ENCODE assay signal across 8 cellular contexts in genomic region chr1:161725258-161725887, GRCh38. TPM values are rescaled to one million over a fixed set of nuclear protein-coding genes. Genes with fewer than 3 reads are reported as not detected.
DNase-seq lines count a peak whose midpoint lies in the region; ATAC-seq, FAIRE-seq and TF ChIP-seq lines count a peak whose summit lies in the region.
"Not testable (repeated sequence)": the region's sequence is repeated elsewhere in the genome, so short reads cannot be mapped to it uniquely, and the experiment has no call there.

No MANE protein-coding gene starts in this region.

- H3K9ac ChIP-seq in K562 (ENCODE audit: insufficient read depth in 1 of 2, low read depth in 2 of 2, low read length in 2 of 2): peak overlapping the region; percentile 85 to 99
- H3K9ac ChIP-seq in parathyroid adenoma: not testable (repeated sequence)

- H3K4me3 Mint-ChIP-seq in Calu3 (ENCODE audit: low read depth, unreplicated experiment): peak overlapping the region; percentile 80

- FAIRE-seq in K562 (lab: Jason Lieb, UNC): not testable (repeated sequence)

- POLR2A ChIA-PET in K562 (lab: Yijun Ruan, JAX): interaction anchor here (0.6 to 2.6 kb wide), 4 partner anchors 10 to 31 kb away, joined by 3 to 19 read pairs (median 12); no protein-coding TSS in a partner anchor

- peaks cover 99% of the 10 kb centered on the region for H3K27me3 ChIP-seq in WERI-Rb-1 (ENCODE audit: insufficient read depth, low read depth, severe bottlenecking)
- H3K27me3 ChIP-seq in K562 (ENCODE audit: control insufficient read depth in 2 of 2, insufficient read depth in 2 of 2, low read length in 2 of 2); right lobe of liver; parathyroid adenoma (ENCODE audit: control insufficient read depth, insufficient read depth, low read length); tibial nerve: not testable (repeated sequence)

- peak overlapping the region; percentile 91 for H3K4me2 ChIP-seq in K562 (ENCODE audit: insufficient read depth, low read length)
- peak overlapping the region; percentile 89 for H3K4me2 ChIP-seq in parathyroid adenoma (ENCODE audit: low read length)

- not testable (repeated sequence) for H3K27ac ChIP-seq in WERI-Rb-1
- peak overlapping the region; percentile 94 for H3K27ac ChIP-seq in K562 (ENCODE audit: extremely low read depth, low read depth, low read length)
- H3K27ac ChIP-seq in right lobe of liver: peak overlapping the region; percentile 55 to 79 (median 66)
- peak overlapping the region; percentile 79 for H3K27ac ChIP-seq in parathyroid adenoma
- peak overlapping the region; percentile 73 to 92 (median 83) for H3K27ac ChIP-seq in tibial nerve

- in situ Hi-C loops in K562 (cut with MboI): not testable (repeated sequence)

- intact Hi-C loops in Calu3 (cut with micrococcal nuclease; ENCODE audit: unreplicated experiment): loop anchor here (1.0 kb wide), 1 partner anchor 12 kb away; no protein-coding TSS in a partner anchor
- intact Hi-C loops in K562 (cut with micrococcal nuclease); right lobe of liver (cut with DNase I): not testable (repeated sequence)

- TF ChIP-seq CTCF in Calu3 (IDR thresholded peaks at IDR 0.05; ENCODE audit: unreplicated experiment); K562 (IDR thresholded peaks at IDR 0.05 in 2 of 3, conservative IDR thresholded peaks at IDR 0.05 in 1 of 3; ENCODE audit: insufficient read depth in 2 of 3, low read depth in 1 of 3, low read length in 3 of 3); fibroblast of mammary gland (conservative IDR thresholded peaks at IDR 0.05; ENCODE audit: control insufficient read depth, insufficient read depth, low read depth, low read length); right lobe of liver (IDR thresholded peaks at IDR 0.05); parathyroid adenoma (IDR thresholded peaks at IDR 0.05); tibial nerve (IDR thresholded peaks at IDR 0.05): not testable (repeated sequence)
- TF ChIP-seq CTCF in WERI-Rb-1 (IDR thresholded peaks at IDR 0.05; ENCODE audit: low read depth, low read length): 0 out of 2 replicates have a peak, but pooled peaks have one; percentile 13

- H3K4me1 Mint-ChIP-seq in Calu3 (ENCODE audit: low read depth, unreplicated experiment): peaks cover 59% of the 10 kb centered on the region

- H3K4me3 ChIP-seq in WERI-Rb-1 (ENCODE audit: low read depth, low read length): peak overlapping the region; percentile 54
- H3K4me3 ChIP-seq in K562: peak overlapping the region; percentile 74; the same call in 1 of the 2 replicates
- H3K4me3 ChIP-seq in fibroblast of mammary gland (ENCODE audit: control insufficient read depth, low read depth, low read length): peak overlapping the region; percentile 72
- H3K4me3 ChIP-seq in right lobe of liver: peak overlapping the region; percentile 48 to 79 (median 63)
- peak overlapping the region; percentile 76 for H3K4me3 ChIP-seq in parathyroid adenoma (ENCODE audit: low read depth, low read length)
- peak overlapping the region; percentile 74 to 94 (median 84) for H3K4me3 ChIP-seq in tibial nerve

- H3K27me3 Mint-ChIP-seq in Calu3 (ENCODE audit: unreplicated experiment): not testable (repeated sequence)

- peak overlapping the region; percentile 21 for H3K27ac Mint-ChIP-seq in Calu3 (ENCODE audit: unreplicated experiment)

- H3K36me3 ChIP-seq in WERI-Rb-1; K562 (ENCODE audit: control insufficient read depth, insufficient read depth, low read length); right lobe of liver; parathyroid adenoma (ENCODE audit: control insufficient read depth, insufficient read depth, low read length); tibial nerve: not testable (repeated sequence)

- H3K4me1 ChIP-seq in K562 (replicated peaks in 1 of 2; ENCODE audit: control insufficient read depth in 2 of 2, insufficient read depth in 2 of 2, low read length in 2 of 2) (peaks cover 43 to 55% of the 10 kb centered on the region in 2 experiments), right lobe of liver (peaks cover 0 to 13% (median 0%) of the 10 kb centered on the region in 4 donors), tibial nerve (peaks cover 0 to 10% (median 4%) of the 10 kb centered on the region in 4 donors)
- not testable (repeated sequence) for H3K4me1 ChIP-seq in parathyroid adenoma

- not testable (repeated sequence) for DNase-seq in Calu3; WERI-Rb-1; K562 (ENCODE audit: extremely low read depth in 1 of 4, low spot score in 3 of 4); fibroblast of mammary gland (ENCODE audit: low read depth); right lobe of liver; tibial nerve (ENCODE audit: low spot score in 2 of 2)
- DNase-seq in HuH-7 (ENCODE audit: low spot score): peak; percentile 26

- H4K20me1 ChIP-seq in K562 (replicated peaks; ENCODE audit: control insufficient read depth, insufficient read depth, low read length): not testable (repeated sequence)

- not testable (repeated sequence) for H2AFZ ChIP-seq in K562 (ENCODE audit: low read depth, low read length)
- H2AFZ ChIP-seq in parathyroid adenoma: peak overlapping the region; percentile 89

- not testable (repeated sequence) for TF ChIP-seq RAD21 in K562 (CRISPR knock-in tag; conservative IDR thresholded peaks at IDR 0.05 in 1 of 2, IDR thresholded peaks at IDR 0.05 in 1 of 2)

- peaks cover 24% of the 10 kb centered on the region for H3K79me2 ChIP-seq in K562 (ENCODE audit: control insufficient read depth, insufficient read depth, low read length)
- not testable (repeated sequence) for H3K79me2 ChIP-seq in parathyroid adenoma

- H3K9me3 Mint-ChIP-seq in Calu3 (ENCODE audit: low read depth, unreplicated experiment): not testable (repeated sequence)

- BruUV-seq in Calu3 (replicated peaks; lab: Mats Ljungman, UMichigan); K562 (replicated peaks; lab: Mats Ljungman, UMichigan): not testable (repeated sequence)

- not testable (repeated sequence) for TF ChIP-seq POLR2A in K562 (conservative IDR thresholded peaks at IDR 0.05); right lobe of liver (IDR thresholded peaks at IDR 0.05); tibial nerve (IDR thresholded peaks at IDR 0.05)

- H3K9me1 ChIP-seq in K562 (ENCODE audit: control insufficient read depth, insufficient read depth, low read length): not testable (repeated sequence)

- CTCF ChIA-PET in Calu3 (lab: Charles Lee): interaction anchor here (0.5 to 1.7 kb wide), 4 partner anchors 11 to 80 kb away, joined by 3 to 8 read pairs (median 4); no protein-coding TSS in a partner anchor
- CTCF ChIA-PET in K562 (lab: Yijun Ruan, JAX; ENCODE audit: low intra/inter-chr PET ratio): not testable (repeated sequence)

- TF ChIP-seq EP300 in K562 (IDR thresholded peaks at IDR 0.05; ENCODE audit: low read length); tibial nerve (IDR thresholded peaks at IDR 0.05): not testable (repeated sequence)

- WGBS in K562 (ENCODE audit: insufficient coverage, low coverage, missing lambda C conversion rate): 85% methylated on average over 17 of the region's 20 CpGs
- WGBS in right lobe of liver (ENCODE audit: insufficient coverage, low coverage, low lambda C conversion rate, missing lambda C conversion rate): 60% methylated on average over 9 of the region's 20 CpGs
- WGBS in tibial nerve, 2 donors: 49 to 56% methylated on average over 19 to 20 of the region's 20 CpGs

- H3K9me3 ChIP-seq in WERI-Rb-1 (ENCODE audit: severe bottlenecking); K562 (replicated peaks; ENCODE audit: control insufficient read depth, insufficient read depth, low read depth, low read length); right lobe of liver; parathyroid adenoma (ENCODE audit: control insufficient read depth, low read length); tibial nerve: not testable (repeated sequence)

- H3K36me3 Mint-ChIP-seq in Calu3 (ENCODE audit: insufficient read depth, unreplicated experiment): peaks cover 33% of the 10 kb centered on the region

- ATAC-seq in K562, right lobe of liver: not testable (repeated sequence)

RNA-seq across cellular contexts. Expression of gene FCRLB, which starts 4.0 kb away (rescaled TPM):
- 1.8 and 1.9 TPM in 2 replicates for total RNA-seq in Calu3 (2022)
- 1.5 and 4.0 TPM in 2 replicates for total RNA-seq in K562 (2011; cell fraction: chromatin; rRNA removed; ENCODE audit: low replicate concordance)
- 3.3 and 4.5 TPM in 2 replicates for total RNA-seq in K562 (2011; cell fraction: nucleolus; rRNA removed)
- total RNA-seq in K562 (2011; cell fraction: nucleoplasm; rRNA removed): 2.9 and 5.1 TPM in 2 replicates
- total RNA-seq in K562 (2014; rRNA removed): 2.8 and 5.1 TPM in 2 replicates
- total RNA-seq in K562 (2014; rRNA removed; fragmentation: Illumina TruSeq; extraction: Trizol): 1.2 and 1.4 TPM in 2 replicates
- total RNA-seq in K562 (2015; rRNA removed; fragmentation: Illumina TruSeq; extraction: Trizol): 2.3 and 2.5 TPM in 2 replicates
- 2.4 and 3.1 TPM in 2 replicates for total RNA-seq in K562 (2021)
- 1.2 and 1.3 TPM in 2 replicates for polyA plus RNA-seq in K562 (2011; rRNA removed)
- polyA plus RNA-seq in K562 (2011; cell fraction: cytosol; rRNA removed): 1.0 and 3.4 TPM in 2 replicates
- polyA plus RNA-seq in K562 (2011; cell fraction: nucleus; rRNA removed): 3.2 and 8.8 TPM in 2 replicates
- 4.6 and 4.8 TPM in 2 replicates for polyA plus RNA-seq in K562 (2012)
- polyA plus RNA-seq in K562 (2014; fragmentation: Illumina TruSeq; extraction: Trizol): 1.1 and 1.6 TPM in 2 replicates
- polyA plus RNA-seq in K562 (2014; fragmentation: Nextera tagmentation; extraction: Ambion mirVana): under 1 TPM; 0.20 to 0.25 TPM
- 2.1 and 4.6 TPM in 2 replicates for polyA plus RNA-seq in K562 (2014; rRNA removed)
- 0.51 and 0.91 TPM in 2 replicates for polyA minus RNA-seq in K562 (2011; rRNA and poly(A)+ RNA removed)
- polyA minus RNA-seq in K562 (2011; cell fraction: cytosol; rRNA and poly(A)+ RNA removed): 0.95 and 2.2 TPM in 2 replicates
- polyA minus RNA-seq in K562 (2011; cell fraction: nucleus; rRNA and poly(A)+ RNA removed): 1.9 and 3.6 TPM in 2 replicates
- total RNA-seq in right lobe of liver: under 1 TPM; 0.14 to 0.99 (median 0.37) TPM
- total RNA-seq in tibial nerve: 1 to 10 TPM; 2.4 to 4.7 (median 2.6) TPM

RNA-seq across cellular contexts. Expression of gene FCRLA, which starts 18.3 kb away (rescaled TPM):
- total RNA-seq in Calu3 (2022) (not detected in 2 replicates), K562 (2014; rRNA removed) (0.09 and 1.0 TPM in 2 replicates), K562 (2014; rRNA removed; fragmentation: Illumina TruSeq; extraction: Trizol) (0.29 and 0.41 TPM in 2 replicates), K562 (2015; rRNA removed; fragmentation: Illumina TruSeq; extraction: Trizol) (0.36 and 0.45 TPM in 2 replicates), K562 (2021) (0.35 and 0.40 TPM in 2 replicates), right lobe of liver (under 1 TPM in 1 of 6 experiments, not detected in 5; 0.20 TPM), tibial nerve (1 to 10 TPM in 2 of 4 donors, under 1 TPM in 1, not detected in 1; 0.60 to 2.1 (median 1.1) TPM)
- total RNA-seq in K562 (2011; cell fraction: chromatin; rRNA removed; ENCODE audit: low replicate concordance): 0.60 and 0.76 TPM in 2 replicates
- total RNA-seq in K562 (2011; cell fraction: nucleolus; rRNA removed): 0.53 and 1.2 TPM in 2 replicates
- 0.88 and 2.4 TPM in 2 replicates for total RNA-seq in K562 (2011; cell fraction: nucleoplasm; rRNA removed)
- polyA plus RNA-seq in K562 (2011; rRNA removed) (0.45 and 0.53 TPM in 2 replicates), K562 (2014; fragmentation: Illumina TruSeq; extraction: Trizol) (0.55 and 0.68 TPM in 2 replicates), K562 (2014; fragmentation: Nextera tagmentation; extraction: Ambion mirVana) (under 1 TPM; 0.44 to 0.84 TPM), K562 (2014; rRNA removed) (0.49 and 0.93 TPM in 2 replicates)
- polyA plus RNA-seq in K562 (2011; cell fraction: cytosol; rRNA removed): 0.63 and 0.78 TPM in 2 replicates
- polyA plus RNA-seq in K562 (2011; cell fraction: nucleus; rRNA removed): 0.41 and 0.48 TPM in 2 replicates
- 0.98 and 8.8 TPM in 2 replicates for polyA plus RNA-seq in K562 (2012)
- 0.18 TPM in 2 replicates for polyA minus RNA-seq in K562 (2011; rRNA and poly(A)+ RNA removed)
- polyA minus RNA-seq in K562 (2011; cell fraction: cytosol; rRNA and poly(A)+ RNA removed): not detected in 2 replicates
- 0.27 and 0.44 TPM in 2 replicates for polyA minus RNA-seq in K562 (2011; cell fraction: nucleus; rRNA and poly(A)+ RNA removed)

RNA-seq across cellular contexts. Expression of gene DUSP12, which starts 24.2 kb away (rescaled TPM):
- total RNA-seq in Calu3 (2022) (34.4 and 38.3 TPM in 2 replicates), K562 (2014; rRNA removed) (55.4 and 62.7 TPM in 2 replicates), K562 (2014; rRNA removed; fragmentation: Illumina TruSeq; extraction: Trizol) (42.3 and 44.3 TPM in 2 replicates), K562 (2015; rRNA removed; fragmentation: Illumina TruSeq; extraction: Trizol) (42.4 and 48.0 TPM in 2 replicates), K562 (2021) (41.0 and 43.6 TPM in 2 replicates), right lobe of liver (1 to 10 TPM; 4.0 to 7.1 (median 4.7) TPM), tibial nerve (10 to 100 TPM; 33.5 to 40.6 (median 39.3) TPM)
- 52.6 and 81.7 TPM in 2 replicates for total RNA-seq in K562 (2011; cell fraction: chromatin; rRNA removed; ENCODE audit: low replicate concordance)
- 43.2 and 51.6 TPM in 2 replicates for total RNA-seq in K562 (2011; cell fraction: nucleolus; rRNA removed)
- total RNA-seq in K562 (2011; cell fraction: nucleoplasm; rRNA removed): 34.3 and 41.1 TPM in 2 replicates
- polyA plus RNA-seq in K562 (2011; rRNA removed) (75.2 and 80.4 TPM in 2 replicates), K562 (2014; fragmentation: Illumina TruSeq; extraction: Trizol) (38.5 and 54.6 TPM in 2 replicates), K562 (2014; fragmentation: Nextera tagmentation; extraction: Ambion mirVana) (10 to 100 TPM; 10.4 to 15.0 TPM), K562 (2014; rRNA removed) (80.8 and 81.4 TPM in 2 replicates)
- 43.1 and 48.0 TPM in 2 replicates for polyA plus RNA-seq in K562 (2011; cell fraction: cytosol; rRNA removed)
- 69.1 and 74.8 TPM in 2 replicates for polyA plus RNA-seq in K562 (2011; cell fraction: nucleus; rRNA removed)
- polyA plus RNA-seq in K562 (2012): 41.7 and 47.0 TPM in 2 replicates
- polyA minus RNA-seq in K562 (2011; rRNA and poly(A)+ RNA removed): 34.2 and 40.0 TPM in 2 replicates
- polyA minus RNA-seq in K562 (2011; cell fraction: cytosol; rRNA and poly(A)+ RNA removed): 20.6 and 27.8 TPM in 2 replicates
- 26.9 and 35.7 TPM in 2 replicates for polyA minus RNA-seq in K562 (2011; cell fraction: nucleus; rRNA and poly(A)+ RNA removed)

RNA-seq across cellular contexts. Expression of gene ATF6, which starts 40.7 kb away (rescaled TPM):
- total RNA-seq in Calu3 (2022): 35.3 and 36.5 TPM in 2 replicates
- total RNA-seq in K562 (2011; cell fraction: chromatin; rRNA removed; ENCODE audit: low replicate concordance): 30.1 and 51.8 TPM in 2 replicates
- 23.8 and 27.5 TPM in 2 replicates for total RNA-seq in K562 (2011; cell fraction: nucleolus; rRNA removed)
- total RNA-seq in K562 (2011; cell fraction: nucleoplasm; rRNA removed): 40.7 and 61.9 TPM in 2 replicates
- 14.5 and 16.2 TPM in 2 replicates for total RNA-seq in K562 (2014; rRNA removed)
- total RNA-seq in K562 (2014; rRNA removed; fragmentation: Illumina TruSeq; extraction: Trizol): 29.4 and 34.7 TPM in 2 replicates
- total RNA-seq in K562 (2015; rRNA removed; fragmentation: Illumina TruSeq; extraction: Trizol): 26.6 and 28.8 TPM in 2 replicates
- total RNA-seq in K562 (2021): 20.4 and 22.1 TPM in 2 replicates
- 28.1 and 32.4 TPM in 2 replicates for polyA plus RNA-seq in K562 (2011; rRNA removed)
- 10.8 and 16.1 TPM in 2 replicates for polyA plus RNA-seq in K562 (2011; cell fraction: cytosol; rRNA removed)
- 8.9 and 12.2 TPM in 2 replicates for polyA plus RNA-seq in K562 (2011; cell fraction: nucleus; rRNA removed)
- 13.9 and 24.9 TPM in 2 replicates for polyA plus RNA-seq in K562 (2012)
- polyA plus RNA-seq in K562 (2014; fragmentation: Illumina TruSeq; extraction: Trizol): 22.1 and 26.7 TPM in 2 replicates
- polyA plus RNA-seq in K562 (2014; fragmentation: Nextera tagmentation; extraction: Ambion mirVana): 10 to 100 TPM; 11.7 to 15.1 TPM
- polyA plus RNA-seq in K562 (2014; rRNA removed): 14.8 and 16.6 TPM in 2 replicates
- polyA minus RNA-seq in K562 (2011; rRNA and poly(A)+ RNA removed): 49.7 TPM in 2 replicates
- polyA minus RNA-seq in K562 (2011; cell fraction: cytosol; rRNA and poly(A)+ RNA removed): 12.4 and 15.8 TPM in 2 replicates
- polyA minus RNA-seq in K562 (2011; cell fraction: nucleus; rRNA and poly(A)+ RNA removed): 17.4 and 27.2 TPM in 2 replicates
- 10 to 100 TPM; 16.5 to 24.4 (median 20.4) TPM for total RNA-seq in right lobe of liver
- 10 to 100 TPM; 26.1 to 35.4 (median 32.3) TPM for total RNA-seq in tibial nerve
